In the genomic region with DNA sequence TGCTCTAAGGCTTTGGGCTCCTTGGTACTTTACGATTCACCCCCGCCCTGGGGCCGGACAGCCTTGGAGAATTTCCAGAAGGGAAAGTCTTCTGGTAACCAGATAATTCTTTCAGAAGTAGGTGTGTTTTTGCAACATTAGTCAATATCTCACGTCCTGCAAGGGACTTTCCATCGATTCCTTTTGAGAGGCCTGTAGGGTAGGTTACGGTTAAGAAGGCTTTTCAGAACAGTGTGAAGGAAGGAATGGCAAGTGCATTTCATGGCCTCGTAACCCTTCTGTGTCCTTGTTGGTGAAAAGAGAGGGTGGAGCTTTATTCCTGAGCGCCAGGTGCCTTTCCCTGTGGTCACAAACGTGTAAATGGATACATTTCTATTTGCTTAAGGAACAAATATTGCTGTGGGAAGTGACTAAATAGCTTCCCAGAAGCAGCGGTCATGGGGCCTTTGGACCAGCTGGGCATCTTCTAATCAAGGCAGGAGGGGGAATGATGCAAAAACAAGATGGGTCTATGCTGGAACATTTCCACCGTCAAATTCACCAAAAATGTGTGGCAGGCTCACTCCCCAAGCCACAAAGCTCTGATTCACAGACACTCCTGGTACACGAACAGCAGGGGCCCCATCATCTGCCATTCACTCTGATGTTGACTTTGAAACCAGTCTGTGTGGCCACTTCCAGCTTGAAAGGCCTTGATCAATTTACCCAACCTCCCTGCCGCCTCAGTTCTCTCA, we compare ENCODE assay signal across 18 cellular contexts.
DNase-seq lines count a peak whose midpoint lies in the region; ATAC-seq lines count a peak whose summit lies in the region.
"Had no signal": no experiment of that assay in that cellular context is flagged by ENCODE, and none has a peak within 500 bp of the region (broad histone marks: within the 10 kb centered on the region; RNA-seq: fewer than 3 reads in every experiment).

No MANE protein-coding gene starts in this region.

- peaks cover 4% of the 10 kb centered on the region for H3K4me1 Mint-ChIP-seq in central memory CD8-positive, alpha-beta T cell

- H3K36me3 Mint-ChIP-seq in central memory CD8-positive, alpha-beta T cell (ENCODE audit: insufficient read depth), result no peaks in the 10 kb centered on the region
- H3K36me3 Mint-ChIP-seq: activated naive CD4-positive, alpha-beta T cell treated with anti-CD3 and anti-CD28 coated beads, Interleukin-2, amount 50 U/mL, for 24 hours; stimulated activated effector memory CD8-positive, alpha-beta T cell treated with anti-CD3 and anti-CD28 coated beads, Interleukin-12 subunit alpha, Interleukin-12 subunit beta, amount 100 ng/mL, for 72 hours had no signal

- DNase-seq in A172 (ENCODE audit: low spot score) (peak; percentile 24), NCI-H1092 (lab: John Stamatoyannopoulos, UW) (peak; percentile 46), NCI-H526 (lab: John Stamatoyannopoulos, UW) (peak; percentile 72 to 84), foreskin melanocyte (no peak), GDM1 (lab: John Stamatoyannopoulos, UW) (no peak)
- DNase-seq in central memory CD8-positive, alpha-beta T cell (ENCODE audit: low spot score in 2 of 2), result no peak
- no peak for DNase-seq in activated CD4-positive, alpha-beta T cell treated with anti-CD3 and anti-CD28 coated beads, Interleukin-2, amount 50 U/mL, for 4 hours
- DNase-seq: endodermal cell, gastrocnemius medialis, IMR-90, mesenchymal stem cell, NCI-H1694, Peyer's patch, right lobe of liver had no signal

- ATAC-seq in central memory CD8-positive, alpha-beta T cell (replicated peaks; ENCODE audit: extremely low read depth, poor library complexity, severe bottlenecking), result no peak
- ATAC-seq in HG03432 (IDR thresholded peaks at IDR 0.05; ENCODE audit: unreplicated experiment), result no peak
- ATAC-seq: gastrocnemius medialis; GM23338; right lobe of liver; stimulated activated effector memory CD8-positive, alpha-beta T cell treated with anti-CD3 and anti-CD28 coated beads, Interleukin-12 subunit alpha, Interleukin-12 subunit beta, amount 100 ng/mL, for 72 hours had no signal

- peak overlapping the region; percentile 36 for H3K27ac Mint-ChIP-seq in central memory CD8-positive, alpha-beta T cell (ENCODE audit: low read depth)
- H3K27ac Mint-ChIP-seq: activated naive CD4-positive, alpha-beta T cell treated with anti-CD3 and anti-CD28 coated beads, Interleukin-2, amount 50 U/mL, for 24 hours; stimulated activated effector memory CD8-positive, alpha-beta T cell treated with anti-CD3 and anti-CD28 coated beads, Interleukin-12 subunit alpha, Interleukin-12 subunit beta, amount 100 ng/mL, for 72 hours had no signal

- H3K9me3 Mint-ChIP-seq in central memory CD8-positive, alpha-beta T cell, result no peaks in the 10 kb centered on the region
- H3K9me3 Mint-ChIP-seq: activated naive CD4-positive, alpha-beta T cell treated with anti-CD3 and anti-CD28 coated beads, Interleukin-2, amount 50 U/mL, for 24 hours; GM23338; stimulated activated effector memory CD8-positive, alpha-beta T cell treated with anti-CD3 and anti-CD28 coated beads, Interleukin-12 subunit alpha, Interleukin-12 subunit beta, amount 100 ng/mL, for 72 hours had no signal

- H3K4me3 Mint-ChIP-seq in central memory CD8-positive, alpha-beta T cell, result no peak overlapping the region
- H3K4me3 Mint-ChIP-seq: activated naive CD4-positive, alpha-beta T cell treated with anti-CD3 and anti-CD28 coated beads, Interleukin-2, amount 50 U/mL, for 24 hours; endodermal cell; GM23338; stimulated activated effector memory CD8-positive, alpha-beta T cell treated with anti-CD3 and anti-CD28 coated beads, Interleukin-12 subunit alpha, Interleukin-12 subunit beta, amount 100 ng/mL, for 72 hours had no signal

- peaks cover 22% of the 10 kb centered on the region for H3K27me3 Mint-ChIP-seq in central memory CD8-positive, alpha-beta T cell

Comparison
In these comparisons a context has a peak if more than half of its experiments do, and no peak if none do; other contexts are left out.
1. DNase-seq: peak in A172 (single experiment), NCI-H1092 (single experiment) and NCI-H526 (2 of 2); none in central memory CD8-positive, alpha-beta T cell (0 of 2), foreskin melanocyte (single experiment), GDM1 (single experiment) and activated CD4-positive, alpha-beta T cell treated with anti-CD3 and anti-CD28 coated beads, Interleukin-2, amount 50 U/mL, for 4 hours (0 of 2).